ENCODE assay signal across 1 cellular context in the genomic region with DNA sequence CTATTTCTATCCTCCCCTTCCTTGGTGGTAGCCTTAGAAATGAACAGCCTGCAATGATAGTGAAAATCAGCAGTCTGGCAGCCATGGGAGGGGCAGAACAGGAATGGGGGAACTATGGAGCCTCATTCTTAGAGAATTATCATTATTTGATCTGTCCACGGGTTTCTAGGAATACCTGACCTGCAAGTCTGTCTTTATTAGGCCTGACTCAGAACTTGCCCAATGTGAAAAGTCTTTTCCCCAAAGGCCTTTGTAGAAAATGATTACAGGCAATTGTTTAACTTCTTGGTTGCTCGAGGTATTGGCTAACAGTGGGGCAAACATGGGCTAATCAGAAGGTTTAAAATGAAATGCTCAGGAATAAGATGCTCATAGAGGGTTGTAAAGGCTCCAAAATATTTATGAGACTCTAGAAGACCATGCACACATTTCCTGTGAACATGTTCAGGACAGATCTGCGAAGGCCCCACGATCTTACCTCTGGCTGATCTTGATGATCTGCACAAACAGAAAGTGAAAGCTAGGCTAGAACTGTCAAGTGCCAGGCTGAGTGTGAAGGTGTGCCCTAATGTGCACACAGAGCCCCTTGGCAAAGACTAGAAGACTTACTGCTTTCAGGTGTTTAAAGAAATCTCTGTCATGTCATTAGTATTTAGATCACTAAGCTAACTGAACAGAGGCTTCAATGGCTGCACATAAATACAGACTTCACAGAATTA.
TF ChIP-seq lines count a peak whose summit lies in the region.

No MANE protein-coding gene starts in this region.

TF ChIP-seq in GM12878, 131 proteins besides CTCF, POLR2A, EP300 and RAD21:
- TF ChIP-seq ATF3 (IDR thresholded peaks at IDR 0.05; ENCODE audit: borderline replicate concordance, extremely low read depth, low read depth, low read length) (no peak), JUNB (IDR thresholded peaks at IDR 0.05) (no peak), ZNF217 (IDR thresholded peaks at IDR 0.05) (no peak), EED (IDR thresholded peaks at IDR 0.05; ENCODE audit: low read depth) (no peak)
- TF ChIP-seq, protein P1, sequence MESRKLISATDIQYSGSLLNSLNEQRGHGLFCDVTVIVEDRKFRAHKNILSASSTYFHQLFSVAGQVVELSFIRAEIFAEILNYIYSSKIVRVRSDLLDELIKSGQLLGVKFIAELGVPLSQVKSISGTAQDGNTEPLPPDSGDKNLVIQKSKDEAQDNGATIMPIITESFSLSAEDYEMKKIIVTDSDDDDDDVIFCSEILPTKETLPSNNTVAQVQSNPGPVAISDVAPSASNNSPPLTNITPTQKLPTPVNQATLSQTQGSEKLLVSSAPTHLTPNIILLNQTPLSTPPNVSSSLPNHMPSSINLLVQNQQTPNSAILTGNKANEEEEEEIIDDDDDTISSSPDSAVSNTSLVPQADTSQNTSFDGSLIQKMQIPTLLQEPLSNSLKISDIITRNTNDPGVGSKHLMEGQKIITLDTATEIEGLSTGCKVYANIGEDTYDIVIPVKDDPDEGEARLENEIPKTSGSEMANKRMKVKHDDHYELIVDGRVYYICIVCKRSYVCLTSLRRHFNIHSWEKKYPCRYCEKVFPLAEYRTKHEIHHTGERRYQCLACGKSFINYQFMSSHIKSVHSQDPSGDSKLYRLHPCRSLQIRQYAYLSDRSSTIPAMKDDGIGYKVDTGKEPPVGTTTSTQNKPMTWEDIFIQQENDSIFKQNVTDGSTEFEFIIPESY (IDR thresholded peaks at IDR 0.05), result no peak
TF ChIP-seq in GM12878: peak in this region for 0.
